Comparison of ENCODE assay signal across 11 cellular contexts in the genomic region with DNA sequence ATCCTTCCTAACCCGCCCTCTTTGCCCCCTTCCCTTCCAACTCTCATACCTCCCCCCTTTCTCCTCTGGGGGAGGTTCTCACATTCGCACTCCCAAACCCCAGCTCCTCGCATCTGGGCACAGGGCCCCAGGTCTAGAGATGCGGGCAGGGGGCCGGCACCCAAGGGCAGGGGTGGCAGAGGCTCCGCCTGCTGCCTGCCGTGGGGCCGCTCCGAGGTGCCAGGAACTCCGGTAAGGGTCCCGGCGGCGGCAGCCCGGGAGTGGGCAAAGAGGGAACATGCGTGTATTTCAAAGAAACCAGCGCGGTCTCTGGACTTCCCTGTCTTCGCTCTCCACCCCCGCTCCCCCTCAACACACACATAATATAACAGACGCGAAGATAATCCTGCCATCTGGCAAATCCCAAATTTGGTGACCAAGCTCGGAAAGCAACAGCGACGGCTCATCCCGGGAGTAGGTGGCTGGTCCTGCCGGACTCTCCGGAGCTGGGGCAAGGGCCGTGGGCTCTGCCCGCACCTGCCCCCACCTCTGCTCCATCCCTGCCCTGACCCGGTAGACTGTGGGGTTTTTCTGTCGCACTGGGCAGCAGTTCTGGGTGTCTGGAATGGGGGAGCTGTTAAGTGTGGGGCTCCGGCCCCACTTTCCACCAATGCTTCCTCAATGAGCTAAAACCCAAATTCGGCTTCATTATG. TPM values are rescaled to one million over a fixed set of nuclear protein-coding genes. Genes with fewer than 3 reads are reported as not detected.
DNase-seq lines count a peak whose midpoint lies in the region; ATAC-seq and TF ChIP-seq lines count a peak whose summit lies in the region.
"Had no signal": no experiment of that assay in that cellular context is flagged by ENCODE, and none has a peak within 500 bp of the region (broad histone marks: within the 10 kb centered on the region; RNA-seq: fewer than 3 reads in every experiment).

No MANE protein-coding gene starts in this region.

- H3K36me3 Mint-ChIP-seq in endodermal cell (ENCODE audit: low read depth), result no peaks in the 10 kb centered on the region

- H2AFZ ChIP-seq in neural cell (ENCODE audit: low read depth, low read length), result no peak overlapping the region

- H3K4me2 ChIP-seq in neural cell (ENCODE audit: low read length), result no peak overlapping the region

- no peak overlapping the region for H3K27ac Mint-ChIP-seq in endodermal cell

- H3K4me1 ChIP-seq in endodermal cell (ENCODE audit: control insufficient read depth, insufficient read depth, low read length) (peaks cover 17% of the 10 kb centered on the region), upper lobe of right lung (peaks cover 6% of the 10 kb centered on the region)

- TF ChIP-seq EP300 in neural cell (conservative IDR thresholded peaks at IDR 0.05; ENCODE audit: poor library complexity, severe bottlenecking), result no peak

- TF ChIP-seq RAD21 in neural cell (conservative IDR thresholded peaks at IDR 0.05), result no peak

- H4K20me1 ChIP-seq in neural cell (ENCODE audit: insufficient read depth), result no peaks in the 10 kb centered on the region

- intact Hi-C loops in cardiac septum (cut with DNase I), result loop anchor here (10.0 kb wide), 1 partner anchor 53 kb away; no protein-coding TSS in a partner anchor
- intact Hi-C loops in Right ventricle myocardium inferior (cut with DNase I), result no loop called here
- intact Hi-C loops in upper lobe of right lung (cut with DNase I), result no loop called here

- H3K36me3 ChIP-seq in endodermal cell (ENCODE audit: control insufficient read depth, insufficient read depth, low read length) (no peaks in the 10 kb centered on the region), neural cell (ENCODE audit: insufficient read depth, low read length) (no peaks in the 10 kb centered on the region), upper lobe of right lung (no peaks in the 10 kb centered on the region)
- H3K36me3 ChIP-seq: neutrophil had no signal

- TF ChIP-seq CTCF in endodermal cell (conservative IDR thresholded peaks at IDR 0.05), result no peak
- TF ChIP-seq CTCF in neural cell (IDR thresholded peaks at IDR 0.05; ENCODE audit: poor library complexity, severe bottlenecking), result no peak
- no peak for TF ChIP-seq CTCF in upper lobe of right lung (IDR thresholded peaks at IDR 0.05)

- H3K27ac ChIP-seq in endodermal cell (ENCODE audit: low read depth, low read length) (no peak overlapping the region), neural cell (ENCODE audit: low read length) (no peak overlapping the region), upper lobe of right lung (no peak overlapping the region)
- H3K27ac ChIP-seq: neutrophil had no signal

- H3K4me3 Mint-ChIP-seq in endodermal cell, result peak overlapping the region; percentile 43

- ATAC-seq in Right ventricle myocardium inferior, result no peak
- no peak for ATAC-seq in upper lobe of right lung
- ATAC-seq in GM19023 (IDR thresholded peaks at IDR 0.05; ENCODE audit: unreplicated experiment), result no peak
- ATAC-seq in GM21423 (IDR thresholded peaks at IDR 0.05; ENCODE audit: unreplicated experiment), result no peak

- peak overlapping the region; percentile 75 for H3K4me3 ChIP-seq in endodermal cell (ENCODE audit: low read length)
- H3K4me3 ChIP-seq in neural cell (ENCODE audit: low read length), result no peak overlapping the region
- peak overlapping the region; percentile 52 for H3K4me3 ChIP-seq in upper lobe of right lung

- H3K9me3 ChIP-seq in endodermal cell (ENCODE audit: control insufficient read depth, low read length) (no peaks in the 10 kb centered on the region), neural cell (ENCODE audit: low read length) (no peaks in the 10 kb centered on the region), upper lobe of right lung (no peaks in the 10 kb centered on the region)
- H3K9me3 ChIP-seq: neutrophil had no signal

- H3K9ac ChIP-seq in endodermal cell (ENCODE audit: extremely low read depth, low read length, poor library complexity, severe bottlenecking) (no peak overlapping the region), neural cell (ENCODE audit: low read length) (no peak overlapping the region)

- H3K9me2 ChIP-seq in neural cell (ENCODE audit: insufficient read depth, low read length), result no peaks in the 10 kb centered on the region

- no peaks in the 10 kb centered on the region for H3K9me3 Mint-ChIP-seq in endodermal cell

- H3F3A ChIP-seq in neural cell (ENCODE audit: insufficient read depth, low read length, poor library complexity, severe bottlenecking), result no peaks in the 10 kb centered on the region

- H3K79me2 ChIP-seq in neural cell (replicated peaks; ENCODE audit: insufficient read depth, low read length), result no peaks in the 10 kb centered on the region

- H3K27me3 ChIP-seq in endodermal cell (ENCODE audit: control insufficient read depth, insufficient read depth, low read length, poor library complexity, severe bottlenecking) (peaks cover 100% of the 10 kb centered on the region), neural cell (ENCODE audit: insufficient read depth, low read depth, low read length) (peaks cover 99% of the 10 kb centered on the region), upper lobe of right lung (peaks cover 58% of the 10 kb centered on the region)

- H3K27me3 Mint-ChIP-seq in endodermal cell (ENCODE audit: insufficient read depth), result no peaks in the 10 kb centered on the region

- WGBS in endodermal cell (ENCODE audit: insufficient coverage in 1 of 2, insufficient read length in 1 of 2), 2 experiments, result 0% methylated on average over 12 to 33 of the region's 33 CpGs

- peak; percentile 63 for DNase-seq in cardiac septum (ENCODE audit: low spot score)
- no peak for DNase-seq in Right ventricle myocardium inferior (ENCODE audit: missing footprints)
- peak; percentile 74 for DNase-seq in endodermal cell
- no peak for DNase-seq in upper lobe of right lung
- no peak for DNase-seq in NCI-H1048 (lab: John Stamatoyannopoulos, UW)
- DNase-seq: DMS153; stimulated activated CD4-positive, alpha-beta T cell treated with anti-CD3 and anti-CD28 coated beads, Interleukin-4, amount 100 ng/mL, for 1 hour had no signal

- peaks cover 24% of the 10 kb centered on the region for H3K4me1 Mint-ChIP-seq in endodermal cell

TF ChIP-seq in neural cell, 6 proteins besides CTCF, POLR2A, EP300 and RAD21:
- peak; percentile 62 for TF ChIP-seq EZH2 (IDR thresholded peaks at IDR 0.05; ENCODE audit: borderline replicate concordance, insufficient read depth, low read length, poor library complexity, severe bottlenecking)
- TF ChIP-seq, protein P1, sequence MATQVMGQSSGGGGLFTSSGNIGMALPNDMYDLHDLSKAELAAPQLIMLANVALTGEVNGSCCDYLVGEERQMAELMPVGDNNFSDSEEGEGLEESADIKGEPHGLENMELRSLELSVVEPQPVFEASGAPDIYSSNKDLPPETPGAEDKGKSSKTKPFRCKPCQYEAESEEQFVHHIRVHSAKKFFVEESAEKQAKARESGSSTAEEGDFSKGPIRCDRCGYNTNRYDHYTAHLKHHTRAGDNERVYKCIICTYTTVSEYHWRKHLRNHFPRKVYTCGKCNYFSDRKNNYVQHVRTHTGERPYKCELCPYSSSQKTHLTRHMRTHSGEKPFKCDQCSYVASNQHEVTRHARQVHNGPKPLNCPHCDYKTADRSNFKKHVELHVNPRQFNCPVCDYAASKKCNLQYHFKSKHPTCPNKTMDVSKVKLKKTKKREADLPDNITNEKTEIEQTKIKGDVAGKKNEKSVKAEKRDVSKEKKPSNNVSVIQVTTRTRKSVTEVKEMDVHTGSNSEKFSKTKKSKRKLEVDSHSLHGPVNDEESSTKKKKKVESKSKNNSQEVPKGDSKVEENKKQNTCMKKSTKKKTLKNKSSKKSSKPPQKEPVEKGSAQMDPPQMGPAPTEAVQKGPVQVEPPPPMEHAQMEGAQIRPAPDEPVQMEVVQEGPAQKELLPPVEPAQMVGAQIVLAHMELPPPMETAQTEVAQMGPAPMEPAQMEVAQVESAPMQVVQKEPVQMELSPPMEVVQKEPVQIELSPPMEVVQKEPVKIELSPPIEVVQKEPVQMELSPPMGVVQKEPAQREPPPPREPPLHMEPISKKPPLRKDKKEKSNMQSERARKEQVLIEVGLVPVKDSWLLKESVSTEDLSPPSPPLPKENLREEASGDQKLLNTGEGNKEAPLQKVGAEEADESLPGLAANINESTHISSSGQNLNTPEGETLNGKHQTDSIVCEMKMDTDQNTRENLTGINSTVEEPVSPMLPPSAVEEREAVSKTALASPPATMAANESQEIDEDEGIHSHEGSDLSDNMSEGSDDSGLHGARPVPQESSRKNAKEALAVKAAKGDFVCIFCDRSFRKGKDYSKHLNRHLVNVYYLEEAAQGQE (IDR thresholded peaks at IDR 0.05; ENCODE audit: borderline replicate concordance), result no peak
TF ChIP-seq in neural cell: peak in this region for 1.

RNA-seq across cellular contexts. Expression of gene NR2F2, which starts 31.0 kb away (rescaled TPM):
- total RNA-seq in cardiac septum (21.0 TPM), Right ventricle myocardium inferior (14.2 TPM), endodermal cell (1 to 10 TPM in 1 of 2 donors, under 1 TPM in 1; 0.73 to 3.3 TPM), upper lobe of right lung (88.1 TPM)
- polyA plus RNA-seq in endodermal cell (2013, experiment 1 of 2), result 54.2 TPM
- 40.9 TPM for polyA plus RNA-seq in endodermal cell (2013, experiment 2 of 2)
- polyA plus RNA-seq in neural cell, result 0.07 TPM in 1 of 2 replicates, not detected in the other
- not detected in 2 replicates for polyA minus RNA-seq in neural cell

Comparison
In these comparisons a context has a peak if more than half of its experiments do, and no peak if none do; other contexts are left out.
1. DNase-seq: peak in cardiac septum (single experiment) and endodermal cell (single experiment); none in Right ventricle myocardium inferior (single experiment), upper lobe of right lung (single experiment) and NCI-H1048 (single experiment).